ENCODE assay signal across 11 cellular contexts in the genomic region with DNA sequence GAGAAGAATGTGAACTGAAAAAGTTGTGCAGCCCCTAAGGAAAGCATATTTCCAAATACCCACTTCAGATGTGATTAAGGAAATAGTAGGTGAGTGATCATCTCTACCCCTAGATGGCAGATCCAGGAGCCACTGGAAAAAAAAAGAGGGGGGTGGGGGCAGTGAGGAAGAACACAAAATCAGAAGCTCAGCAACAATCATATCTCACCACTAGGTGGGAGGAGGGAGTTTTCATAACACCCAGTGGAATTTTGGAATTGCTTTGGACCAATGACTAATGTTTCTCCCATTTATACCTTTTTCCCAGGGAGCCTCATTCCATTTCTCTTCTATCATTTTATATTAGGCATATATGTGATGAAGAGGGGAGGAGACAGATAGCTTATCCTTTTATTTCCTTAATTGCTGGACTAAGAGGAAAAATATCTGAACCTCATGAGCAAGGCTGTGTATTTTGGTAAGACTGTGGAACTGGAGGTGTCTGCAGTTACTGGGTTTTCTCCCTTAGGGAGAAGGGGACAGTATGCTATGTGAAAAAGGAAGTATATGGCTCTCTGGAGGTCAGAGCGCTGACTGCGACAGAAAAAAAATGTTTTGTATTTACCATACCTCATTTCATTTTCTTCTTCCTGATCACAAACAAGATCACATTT.
DNase-seq lines count a peak whose midpoint lies in the region; ATAC-seq and TF ChIP-seq lines count a peak whose summit lies in the region.
"Had no signal": no experiment of that assay in that cellular context is flagged by ENCODE, and none has a peak within 500 bp of the region (broad histone marks: within the 10 kb centered on the region; RNA-seq: fewer than 3 reads in every experiment).

No MANE protein-coding gene starts in this region.

- CTCF ChIA-PET in Calu3 (lab: Charles Lee) = interaction anchor here (0.6 kb wide), 1 partner anchor 198 kb away, joined by 4 read pairs; no protein-coding TSS in a partner anchor

- H3K9me3 Mint-ChIP-seq in Calu3 (ENCODE audit: low read depth, unreplicated experiment) = no peaks in the 10 kb centered on the region
- H3K9me3 Mint-ChIP-seq in H9 = no peaks in the 10 kb centered on the region

- H2BK12ac ChIP-seq in H9 (ENCODE audit: insufficient read length, low read depth, low read length) = no peak overlapping the region

- H3K4me2 ChIP-seq in H9 (ENCODE audit: insufficient read depth, insufficient read length, low read length) = no peak overlapping the region

- H3K4me1 ChIP-seq in H9 (ENCODE audit: insufficient read depth, low read length) = 0 out of 2 replicates have a peak, but pooled peaks cover 2% of the 10 kb centered on the region
- H3K4me1 ChIP-seq in SJCRH30 = no peaks in the 10 kb centered on the region
- peaks cover 1% of the 10 kb centered on the region; the same call in 1 of the 2 replicates for H3K4me1 ChIP-seq in iPS DF 6.9 (ENCODE audit: control insufficient read depth, insufficient read depth, low read length)

- TF ChIP-seq CTCF in Calu3 (IDR thresholded peaks at IDR 0.05; ENCODE audit: unreplicated experiment) (peak; percentile 26), H9 (conservative IDR thresholded peaks at IDR 0.05) (peak; percentile 72)

- H3K27me3 Mint-ChIP-seq in Calu3 (ENCODE audit: unreplicated experiment) = no peaks in the 10 kb centered on the region
- peaks cover 4% of the 10 kb centered on the region; the same call in 1 of the 2 replicates for H3K27me3 Mint-ChIP-seq in H9 (ENCODE audit: low read depth)

- H2BK15ac ChIP-seq in H9 (ENCODE audit: low read depth, low read length) = no peak overlapping the region

- no peak overlapping the region for H3K23ac ChIP-seq in H9 (ENCODE audit: insufficient read length, low read depth, low read length)

- H3T11ph ChIP-seq in H9 (ENCODE audit: low read length) = no peak overlapping the region

- no peak overlapping the region for H2AFZ ChIP-seq in H9 (ENCODE audit: low read length)

- H3K36me3 Mint-ChIP-seq in Calu3 (ENCODE audit: insufficient read depth, unreplicated experiment) (no peaks in the 10 kb centered on the region), H9 (ENCODE audit: insufficient read depth in 1 of 3, low read depth in 3 of 3) (no peaks in the 10 kb centered on the region)

- H3K9ac ChIP-seq in H9 (ENCODE audit: extremely low read depth, insufficient read length, low read length) = no peak overlapping the region

- H4K20me1 ChIP-seq in H9 (ENCODE audit: control insufficient read depth, insufficient read depth, insufficient read length) = no peaks in the 10 kb centered on the region

- H3K36me3 ChIP-seq in SJCRH30 = no peaks in the 10 kb centered on the region
- no peaks in the 10 kb centered on the region for H3K36me3 ChIP-seq in iPS DF 6.9 (ENCODE audit: control insufficient read depth, insufficient read depth, low read length)

- no peaks in the 10 kb centered on the region for H3K79me2 ChIP-seq in H9 (ENCODE audit: insufficient read depth, low read length)

- H3K14ac ChIP-seq in H9 (ENCODE audit: insufficient read depth, low read length) = no peak overlapping the region

- H3K4me3 ChIP-seq in SJCRH30 (no peak overlapping the region), iPS DF 6.9 (ENCODE audit: low read length) (no peak overlapping the region)

- H3K27ac Mint-ChIP-seq in Calu3 (ENCODE audit: unreplicated experiment) (no peak overlapping the region), H9 (no peak overlapping the region)

- H2BK5ac ChIP-seq in H9 (ENCODE audit: insufficient read length, low read length) = no peak overlapping the region

- BruUV-seq in Calu3 (replicated peaks; lab: Mats Ljungman, UMichigan) = no TSS peak

- no peak for ATAC-seq in HG03442 (IDR thresholded peaks at IDR 0.05; ENCODE audit: unreplicated experiment)
- ATAC-seq: esophagus mucosa, right cardiac atrium had no signal

- no peak overlapping the region for H4K8ac ChIP-seq in H9 (replicated peaks; ENCODE audit: insufficient read length, low read depth, low read length)

- H2AK5ac ChIP-seq in H9 (ENCODE audit: insufficient read length, low read length) = no peak overlapping the region

- H4K91ac ChIP-seq in H9 (ENCODE audit: insufficient read length, low read depth, low read length) = no peak overlapping the region

- no peak overlapping the region for H2BK20ac ChIP-seq in H9 (ENCODE audit: low read depth, low read length, poor library complexity, severe bottlenecking)

- H3K18ac ChIP-seq in H9 (ENCODE audit: insufficient read length, low read depth, low read length) = no peak overlapping the region

- no peaks in the 10 kb centered on the region for H3K23me2 ChIP-seq in H9 (ENCODE audit: insufficient read length, low read depth, low read length, poor library complexity, severe bottlenecking)

- no peaks in the 10 kb centered on the region for H3K79me1 ChIP-seq in H9 (ENCODE audit: insufficient read depth, low read depth, low read length, poor library complexity, severe bottlenecking)

- H3K27ac ChIP-seq in H9 (ENCODE audit: insufficient read length, low read depth, low read length) = no peak overlapping the region
- no peak overlapping the region for H3K27ac ChIP-seq in SJCRH30
- H3K27ac ChIP-seq in iPS DF 6.9 (ENCODE audit: low read length) = no peak overlapping the region

- H3K56ac ChIP-seq in H9 (ENCODE audit: insufficient read length, low read depth, low read length) = no peak overlapping the region

- WGBS in H9 (ENCODE audit: extremely low coverage, insufficient read length, low lambda C conversion rate) = no CpG with 5 or more reads among the region's 2 CpGs
- WGBS in iPS DF 6.9 (ENCODE audit: insufficient coverage, insufficient read length) = no CpG with 5 or more reads among the region's 2 CpGs

- H3K9me3 ChIP-seq in H9 (ENCODE audit: control insufficient read depth, low read depth, low read length) (no peaks in the 10 kb centered on the region), SJCRH30 (replicated peaks) (no peaks in the 10 kb centered on the region), iPS DF 6.9 (ENCODE audit: control insufficient read depth, insufficient read depth, low read length) (no peaks in the 10 kb centered on the region)

- no peak overlapping the region for H3K4ac ChIP-seq in H9 (ENCODE audit: low read depth, low read length)

- intact Hi-C loops in Calu3 (cut with micrococcal nuclease; ENCODE audit: unreplicated experiment) = no loop called here

- H3K4me3 Mint-ChIP-seq in Calu3 (ENCODE audit: low read depth, unreplicated experiment) (no peak overlapping the region), H9 (no peak overlapping the region)

- peak; percentile 29 for DNase-seq in Calu3
- DNase-seq in H9 = peak; percentile 58
- DNase-seq in SJCRH30 = peak; percentile 11 to 53
- DNase-seq in iPS DF 6.9 (ENCODE audit: low read depth, low spot score) = peak; percentile 25
- DNase-seq in OCI-M2 (lab: John Stamatoyannopoulos, UW; ENCODE audit: unreplicated experiment) = no peak
- no peak for DNase-seq in stimulated activated CD4-positive, alpha-beta T cell treated with anti-CD3 and anti-CD28 coated beads, Interleukin-12 subunit alpha, Interleukin-12 subunit beta, amount 100 ng/mL, for 4 hours
- no peak for DNase-seq in DMS79 treated with DMSO at 0.1 percent for 48 hours (lab: John Stamatoyannopoulos, UW)
- DNase-seq: activated CD4-positive, alpha-beta T cell treated with anti-CD3 and anti-CD28 coated beads, Interleukin-2, amount 50 U/mL, for 48 hours; right cardiac atrium had no signal

- no peaks in the 10 kb centered on the region for H3K27me3 ChIP-seq in H9 (ENCODE audit: insufficient read depth, low read length)
- H3K27me3 ChIP-seq in SJCRH30 = peaks cover 3% of the 10 kb centered on the region; the same call in 1 of the 2 replicates
- no peaks in the 10 kb centered on the region for H3K27me3 ChIP-seq in iPS DF 6.9 (ENCODE audit: control insufficient read depth, insufficient read depth, low read length)

- no peak overlapping the region for H2BK120ac ChIP-seq in H9 (ENCODE audit: low read depth, low read length, poor library complexity, severe bottlenecking)

- no peaks in the 10 kb centered on the region for H3K4me1 Mint-ChIP-seq in Calu3 (ENCODE audit: low read depth, unreplicated experiment)
- H3K4me1 Mint-ChIP-seq in H9 = peaks cover 39 to 49% of the 10 kb centered on the region in 2 experiments

- H4K5ac ChIP-seq in H9 (ENCODE audit: insufficient read length, low read depth, low read length) = no peak overlapping the region

Comparison
In these comparisons a context has a peak if more than half of its experiments do, and no peak if none do; other contexts are left out.
1. DNase-seq: peak in Calu3 (single experiment), H9 (single experiment), SJCRH30 (2 of 2) and iPS DF 6.9 (single experiment); none in OCI-M2 (single experiment), stimulated activated CD4-positive, alpha-beta T cell treated with anti-CD3 and anti-CD28 coated beads, Interleukin-12 subunit alpha, Interleukin-12 subunit beta, amount 100 ng/mL, for 4 hours (single experiment) and DMS79 treated with DMSO at 0.1 percent for 48 hours (single experiment).